ENCODE assay signal across 8 cellular contexts in the genomic region with DNA sequence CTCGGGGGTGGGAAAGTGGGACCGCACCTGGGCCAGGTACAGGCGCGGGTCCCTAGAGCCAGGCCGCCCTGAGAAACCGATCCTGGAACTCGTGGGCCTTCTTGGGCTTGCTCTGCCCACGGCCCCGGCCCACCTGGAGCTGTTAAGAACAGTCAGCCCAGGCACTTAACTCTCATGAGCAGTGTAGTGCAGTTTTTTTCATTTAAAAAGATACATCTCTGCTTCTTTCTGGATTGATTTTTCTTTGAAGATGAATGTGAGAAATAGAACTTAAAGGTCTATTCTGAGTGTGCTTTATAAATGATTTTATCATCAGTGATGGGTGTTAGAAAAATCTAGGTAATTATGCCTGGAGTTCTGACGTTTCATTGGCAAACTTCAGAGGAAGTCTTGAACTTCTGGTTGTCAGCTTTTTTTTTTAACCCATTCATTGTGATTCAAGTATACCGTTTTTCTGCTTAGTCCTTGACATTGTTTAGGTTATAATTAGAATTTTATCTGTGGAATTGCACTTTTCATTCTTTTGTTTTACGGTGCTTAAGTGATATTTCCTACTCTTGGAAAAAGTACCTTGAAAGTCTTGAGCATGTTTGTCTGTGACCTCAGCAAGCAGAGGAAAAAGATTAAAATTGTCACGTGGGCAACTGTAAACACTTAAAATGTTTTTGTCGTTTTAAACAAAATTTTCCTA. TPM values are rescaled to one million over a fixed set of nuclear protein-coding genes. Genes with fewer than 3 reads are reported as not detected.
A peak's percentile ranks its signal among the peaks of the same experiment; 100 is the strongest.
DNase-seq lines count a peak whose midpoint lies in the region; ATAC-seq and TF ChIP-seq lines count a peak whose summit lies in the region.

No MANE protein-coding gene starts in this region.

- H3K27ac Mint-ChIP-seq in activated naive CD4-positive, alpha-beta T cell treated with anti-CD3 and anti-CD28 coated beads for 36 hours = peak overlapping the region; percentile 79
- no peak overlapping the region for H3K27ac Mint-ChIP-seq in stimulated activated naive B cell treated with anti-CD40 and anti-IgM and Interleukin-4, amounts not matched to agents 10 μg/mL and 1 μg/mL and 100 μg/mL, for 72 hours

- H3K27ac ChIP-seq in right cardiac atrium (ENCODE audit: low read length) = no peak overlapping the region

- no peaks in the 10 kb centered on the region for H3K4me1 ChIP-seq in right cardiac atrium (ENCODE audit: control insufficient read depth, insufficient read depth, low read length)

- no peaks in the 10 kb centered on the region for H3K9me3 ChIP-seq in right cardiac atrium (ENCODE audit: control insufficient read depth, low read length)

- H3K27me3 Mint-ChIP-seq in activated naive CD4-positive, alpha-beta T cell treated with anti-CD3 and anti-CD28 coated beads for 36 hours (ENCODE audit: low read depth) = no peaks in the 10 kb centered on the region
- no peaks in the 10 kb centered on the region for H3K27me3 Mint-ChIP-seq in stimulated activated naive B cell treated with anti-CD40 and anti-IgM and Interleukin-4, amounts not matched to agents 10 μg/mL and 1 μg/mL and 100 μg/mL, for 72 hours

- ATAC-seq in HG02938 (IDR thresholded peaks at IDR 0.05; ENCODE audit: unreplicated experiment) = peak; percentile 20
- peak; percentile 49 for ATAC-seq in SK-N-SH treated with all-trans-retinoic acid at 6 μM for 48 hours
- peak in 1 of 2 donors; percentile 6 for ATAC-seq in right cardiac atrium
- ATAC-seq in stimulated activated naive B cell treated with anti-CD40 and anti-IgM and Interleukin-4, amounts not matched to agents 10 μg/mL and 1 μg/mL and 100 μg/mL, for 72 hours (replicated peaks) = peak; percentile 3 to 11
- ATAC-seq in GM21737 (IDR thresholded peaks at IDR 0.05; ENCODE audit: unreplicated experiment) = no peak

- no peaks in the 10 kb centered on the region for H3K27me3 ChIP-seq in right cardiac atrium (ENCODE audit: control insufficient read depth, insufficient read depth)

- H3K36me3 Mint-ChIP-seq in activated naive CD4-positive, alpha-beta T cell treated with anti-CD3 and anti-CD28 coated beads for 36 hours (ENCODE audit: low read depth) = peaks cover 34% of the 10 kb centered on the region
- no peaks in the 10 kb centered on the region for H3K36me3 Mint-ChIP-seq in stimulated activated naive B cell treated with anti-CD40 and anti-IgM and Interleukin-4, amounts not matched to agents 10 μg/mL and 1 μg/mL and 100 μg/mL, for 72 hours

- intact Hi-C loops in activated naive CD4-positive, alpha-beta T cell treated with anti-CD3 and anti-CD28 coated beads for 36 hours (cut with micrococcal nuclease) = loop anchor here (1.0 to 5.0 kb wide), 5 partner anchors 48 to 1070 kb away; a partner anchor contains a TSS
- intact Hi-C loops in right cardiac atrium (cut with DNase I) = no loop called here

- WGBS in right cardiac atrium = 2% methylated on average over 14 of the region's 14 CpGs

- no peaks in the 10 kb centered on the region for H3K9me3 Mint-ChIP-seq in activated naive CD4-positive, alpha-beta T cell treated with anti-CD3 and anti-CD28 coated beads for 36 hours
- no peaks in the 10 kb centered on the region for H3K9me3 Mint-ChIP-seq in stimulated activated naive B cell treated with anti-CD40 and anti-IgM and Interleukin-4, amounts not matched to agents 10 μg/mL and 1 μg/mL and 100 μg/mL, for 72 hours

- peaks cover 21% of the 10 kb centered on the region for H3K4me1 Mint-ChIP-seq in activated naive CD4-positive, alpha-beta T cell treated with anti-CD3 and anti-CD28 coated beads for 36 hours (ENCODE audit: low read depth)
- peaks cover 0 to 2% of the 10 kb centered on the region in 2 donors for H3K4me1 Mint-ChIP-seq in stimulated activated naive B cell treated with anti-CD40 and anti-IgM and Interleukin-4, amounts not matched to agents 10 μg/mL and 1 μg/mL and 100 μg/mL, for 72 hours

- CTCF ChIA-PET in activated naive CD4-positive, alpha-beta T cell treated with anti-CD3 and anti-CD28 coated beads for 36 hours (lab: Charles Lee) = interaction anchor here (1.1 kb wide), 1 partner anchor 46 kb away, joined by 3 read pairs; no protein-coding TSS in a partner anchor

- H3K4me3 ChIP-seq in right cardiac atrium (ENCODE audit: low read length) = peak overlapping the region; percentile 82

- DNase-seq in activated naive CD4-positive, alpha-beta T cell treated with anti-CD3 and anti-CD28 coated beads for 36 hours = no peak
- DNase-seq in activated naive CD4-positive, alpha-beta T cell treated with Interleukin-2 at 50 U/mL for 16 hours = no peak
- no peak for DNase-seq in right cardiac atrium
- no peak for DNase-seq in stimulated activated naive B cell treated with anti-CD40 and anti-IgM and Interleukin-4, amounts not matched to agents 10 μg/mL and 1 μg/mL and 100 μg/mL, for 72 hours
- no peak for DNase-seq in stimulated activated CD4-positive, alpha-beta T cell treated with anti-CD3 and anti-CD28 coated beads, Interleukin-4, amount 100 ng/mL, for 1 hour

- peak overlapping the region; percentile 99 for H3K4me3 Mint-ChIP-seq in activated naive CD4-positive, alpha-beta T cell treated with anti-CD3 and anti-CD28 coated beads for 36 hours
- peak overlapping the region; percentile 97 to 100 for H3K4me3 Mint-ChIP-seq in stimulated activated naive B cell treated with anti-CD40 and anti-IgM and Interleukin-4, amounts not matched to agents 10 μg/mL and 1 μg/mL and 100 μg/mL, for 72 hours

TF ChIP-seq in SK-N-SH treated with all-trans-retinoic acid at 6 μM for 48 hours, 23 proteins besides CTCF, POLR2A, EP300 and RAD21 (continues in another document):
- TF ChIP-seq ZFP30 (CRISPR knock-in tag; IDR thresholded peaks at IDR 0.05) = no peak
- TF ChIP-seq ZFP3 (CRISPR knock-in tag; IDR thresholded peaks at IDR 0.05) = no peak
- no peak for TF ChIP-seq SNAI2 (CRISPR knock-in tag; IDR thresholded peaks at IDR 0.05)
- no peak for TF ChIP-seq OSR1 (CRISPR knock-in tag; IDR thresholded peaks at IDR 0.05)
- no peak for TF ChIP-seq ZC3H10 (CRISPR knock-in tag; IDR thresholded peaks at IDR 0.05)
- TF ChIP-seq, protein P1, sequence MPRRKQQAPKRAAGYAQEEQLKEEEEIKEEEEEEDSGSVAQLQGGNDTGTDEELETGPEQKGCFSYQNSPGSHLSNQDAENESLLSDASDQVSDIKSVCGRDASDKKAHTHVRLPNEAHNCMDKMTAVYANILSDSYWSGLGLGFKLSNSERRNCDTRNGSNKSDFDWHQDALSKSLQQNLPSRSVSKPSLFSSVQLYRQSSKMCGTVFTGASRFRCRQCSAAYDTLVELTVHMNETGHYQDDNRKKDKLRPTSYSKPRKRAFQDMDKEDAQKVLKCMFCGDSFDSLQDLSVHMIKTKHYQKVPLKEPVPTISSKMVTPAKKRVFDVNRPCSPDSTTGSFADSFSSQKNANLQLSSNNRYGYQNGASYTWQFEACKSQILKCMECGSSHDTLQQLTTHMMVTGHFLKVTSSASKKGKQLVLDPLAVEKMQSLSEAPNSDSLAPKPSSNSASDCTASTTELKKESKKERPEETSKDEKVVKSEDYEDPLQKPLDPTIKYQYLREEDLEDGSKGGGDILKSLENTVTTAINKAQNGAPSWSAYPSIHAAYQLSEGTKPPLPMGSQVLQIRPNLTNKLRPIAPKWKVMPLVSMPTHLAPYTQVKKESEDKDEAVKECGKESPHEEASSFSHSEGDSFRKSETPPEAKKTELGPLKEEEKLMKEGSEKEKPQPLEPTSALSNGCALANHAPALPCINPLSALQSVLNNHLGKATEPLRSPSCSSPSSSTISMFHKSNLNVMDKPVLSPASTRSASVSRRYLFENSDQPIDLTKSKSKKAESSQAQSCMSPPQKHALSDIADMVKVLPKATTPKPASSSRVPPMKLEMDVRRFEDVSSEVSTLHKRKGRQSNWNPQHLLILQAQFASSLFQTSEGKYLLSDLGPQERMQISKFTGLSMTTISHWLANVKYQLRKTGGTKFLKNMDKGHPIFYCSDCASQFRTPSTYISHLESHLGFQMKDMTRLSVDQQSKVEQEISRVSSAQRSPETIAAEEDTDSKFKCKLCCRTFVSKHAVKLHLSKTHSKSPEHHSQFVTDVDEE (CRISPR knock-in tag; IDR thresholded peaks at IDR 0.05) = no peak
- TF ChIP-seq, protein P2, sequence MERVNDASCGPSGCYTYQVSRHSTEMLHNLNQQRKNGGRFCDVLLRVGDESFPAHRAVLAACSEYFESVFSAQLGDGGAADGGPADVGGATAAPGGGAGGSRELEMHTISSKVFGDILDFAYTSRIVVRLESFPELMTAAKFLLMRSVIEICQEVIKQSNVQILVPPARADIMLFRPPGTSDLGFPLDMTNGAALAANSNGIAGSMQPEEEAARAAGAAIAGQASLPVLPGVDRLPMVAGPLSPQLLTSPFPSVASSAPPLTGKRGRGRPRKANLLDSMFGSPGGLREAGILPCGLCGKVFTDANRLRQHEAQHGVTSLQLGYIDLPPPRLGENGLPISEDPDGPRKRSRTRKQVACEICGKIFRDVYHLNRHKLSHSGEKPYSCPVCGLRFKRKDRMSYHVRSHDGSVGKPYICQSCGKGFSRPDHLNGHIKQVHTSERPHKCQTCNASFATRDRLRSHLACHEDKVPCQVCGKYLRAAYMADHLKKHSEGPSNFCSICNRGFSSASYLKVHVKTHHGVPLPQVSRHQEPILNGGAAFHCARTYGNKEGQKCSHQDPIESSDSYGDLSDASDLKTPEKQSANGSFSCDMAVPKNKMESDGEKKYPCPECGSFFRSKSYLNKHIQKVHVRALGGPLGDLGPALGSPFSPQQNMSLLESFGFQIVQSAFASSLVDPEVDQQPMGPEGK (CRISPR knock-in tag; IDR thresholded peaks at IDR 0.05; ENCODE audit: borderline replicate concordance) = no peak
- TF ChIP-seq RARB (CRISPR knock-in tag; IDR thresholded peaks at IDR 0.05) = no peak
- TF ChIP-seq, protein P3, sequence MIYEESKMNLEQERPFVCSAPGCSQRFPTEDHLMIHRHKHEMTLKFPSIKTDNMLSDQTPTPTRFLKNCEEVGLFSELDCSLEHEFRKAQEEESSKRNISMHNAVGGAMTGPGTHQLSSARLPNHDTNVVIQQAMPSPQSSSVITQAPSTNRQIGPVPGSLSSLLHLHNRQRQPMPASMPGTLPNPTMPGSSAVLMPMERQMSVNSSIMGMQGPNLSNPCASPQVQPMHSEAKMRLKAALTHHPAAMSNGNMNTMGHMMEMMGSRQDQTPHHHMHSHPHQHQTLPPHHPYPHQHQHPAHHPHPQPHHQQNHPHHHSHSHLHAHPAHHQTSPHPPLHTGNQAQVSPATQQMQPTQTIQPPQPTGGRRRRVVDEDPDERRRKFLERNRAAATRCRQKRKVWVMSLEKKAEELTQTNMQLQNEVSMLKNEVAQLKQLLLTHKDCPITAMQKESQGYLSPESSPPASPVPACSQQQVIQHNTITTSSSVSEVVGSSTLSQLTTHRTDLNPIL (CRISPR knock-in tag; IDR thresholded peaks at IDR 0.05; ENCODE audit: low read depth) = no peak

RNA-seq across cellular contexts. Expression of a gene that starts 0.8 kb away (rescaled TPM):
- total RNA-seq in activated naive CD4-positive, alpha-beta T cell treated with anti-CD3 and anti-CD28 coated beads for 36 hours = 100 to 1,000 TPM; 173 to 180 TPM
- total RNA-seq in right cardiac atrium = 1 to 10 TPM in 3 of 4 donors, under 1 TPM in 1; 0.58 to 4.6 (median 2.7) TPM
- polyA plus RNA-seq in right cardiac atrium = 1.5 TPM

Comparison
In these comparisons a context has a peak if more than half of its experiments do, and no peak if none do; other contexts are left out.
1. RNA of a gene that starts 0.8 kb away (total RNA-seq): 173 to 180 TPM in activated naive CD4-positive, alpha-beta T cell treated with anti-CD3 and anti-CD28 coated beads for 36 hours; 0.58 to 4.6 TPM in right cardiac atrium; every median in the first group is over 10 times any median in the second.